25 cellular contexts compared by ENCODE assay signal in the genomic region with DNA sequence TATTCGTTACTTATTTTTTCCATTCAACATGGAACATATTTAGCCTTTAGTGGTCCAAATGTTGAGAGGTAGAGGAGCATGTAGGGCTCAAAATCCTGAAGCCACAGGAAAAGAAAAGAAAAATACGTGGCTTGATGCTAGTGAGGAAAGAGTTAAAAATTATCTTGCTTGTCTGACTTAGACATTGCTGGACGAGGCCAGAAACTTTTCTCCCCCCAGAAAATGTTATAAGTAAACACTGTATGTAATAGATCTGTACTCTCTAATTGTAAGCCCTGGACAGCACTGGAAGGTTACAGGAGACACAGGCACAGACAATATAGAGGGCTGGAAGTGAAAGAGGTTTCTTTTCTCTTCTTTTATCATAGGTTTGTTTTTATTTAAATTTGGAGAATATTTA.
"Had no signal": no experiment of that assay in that cellular context is flagged by ENCODE, and none has a peak within 500 bp of the region (broad histone marks: within the 10 kb centered on the region; RNA-seq: fewer than 3 reads in every experiment).

No MANE protein-coding gene starts in this region.

- H3K9me3 ChIP-seq: breast epithelium had no signal

- DNase-seq: activated CD4-positive, alpha-beta memory T cell treated with anti-CD3 and anti-CD28 coated beads, Interleukin-2, amount 10 ng/mL, durations not matched to agents 7 days and 5 days; activated CD4-positive, alpha-beta T cell treated with anti-CD3 and anti-CD28 coated beads, Interleukin-2, amount 10 ng/mL, durations not matched to agents 7 days and 5 days; activated CD4-positive, CD25-positive, alpha-beta regulatory T cell; activated gamma-delta T cell; activated naive CD4-positive, alpha-beta T cell treated with anti-CD3 and anti-CD28 coated beads for 36 hours; activated T-cell treated with anti-CD3 and anti-CD28 coated beads for 4 hours; activated T-cell treated with anti-CD3 and anti-CD28 coated beads, Interleukin-2, amount 50 U/mL, for 48 hours; anterior cingulate cortex; caudate nucleus; KG1; NCI-H1048; NCI-H1417; NCI-H1930; NCI-H2171; NCI-H2227 treated with DMSO at 0.1 percent for 48 hours; NCI-H446 treated with DMSO at 0.1 percent for 48 hours; NCI-H524 treated with DMSO at 0.1 percent for 48 hours; NCI-H82; SIG-M5; T-cell; T-helper 2 cell; T1000 had no signal

- H3K4me1 ChIP-seq: breast epithelium had no signal

- H3K4me3 ChIP-seq: breast epithelium had no signal

- H3K27ac ChIP-seq: breast epithelium, VCaP had no signal

- ATAC-seq: activated T-helper 17 cell treated with anti-CD3 and anti-CD28 coated beads, Interleukin-2, amount 50 U/mL, for 72 hours; T-cell had no signal

- H3K27me3 ChIP-seq: breast epithelium had no signal

- H3K36me3 ChIP-seq: breast epithelium had no signal
